ENCODE assay signal across 1 cellular context in the genomic region with DNA sequence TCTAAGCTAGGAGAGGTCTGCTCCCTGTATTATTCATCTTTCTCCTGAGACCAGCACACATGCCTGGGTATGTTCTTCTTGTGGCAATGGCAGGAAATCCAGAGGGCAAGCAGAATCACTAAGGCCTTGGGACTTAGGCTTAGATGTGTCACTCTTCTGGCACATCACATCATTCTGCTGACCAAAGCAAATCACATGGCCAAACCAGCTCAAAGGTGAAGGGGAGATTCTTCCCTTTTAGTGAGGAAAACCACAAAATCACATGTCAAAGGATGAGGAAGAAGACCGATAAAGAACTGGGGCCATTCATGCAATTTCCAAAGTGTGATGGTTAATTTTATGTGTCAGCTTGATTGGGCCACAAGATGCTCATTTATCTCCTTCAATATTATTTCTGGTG.
TF ChIP-seq lines count a peak whose summit lies in the region.

No MANE protein-coding gene starts in this region.

TF ChIP-seq in K562, 482 proteins besides CTCF, POLR2A, EP300 and RAD21 (continued from another document):
- TF ChIP-seq, protein P1, sequence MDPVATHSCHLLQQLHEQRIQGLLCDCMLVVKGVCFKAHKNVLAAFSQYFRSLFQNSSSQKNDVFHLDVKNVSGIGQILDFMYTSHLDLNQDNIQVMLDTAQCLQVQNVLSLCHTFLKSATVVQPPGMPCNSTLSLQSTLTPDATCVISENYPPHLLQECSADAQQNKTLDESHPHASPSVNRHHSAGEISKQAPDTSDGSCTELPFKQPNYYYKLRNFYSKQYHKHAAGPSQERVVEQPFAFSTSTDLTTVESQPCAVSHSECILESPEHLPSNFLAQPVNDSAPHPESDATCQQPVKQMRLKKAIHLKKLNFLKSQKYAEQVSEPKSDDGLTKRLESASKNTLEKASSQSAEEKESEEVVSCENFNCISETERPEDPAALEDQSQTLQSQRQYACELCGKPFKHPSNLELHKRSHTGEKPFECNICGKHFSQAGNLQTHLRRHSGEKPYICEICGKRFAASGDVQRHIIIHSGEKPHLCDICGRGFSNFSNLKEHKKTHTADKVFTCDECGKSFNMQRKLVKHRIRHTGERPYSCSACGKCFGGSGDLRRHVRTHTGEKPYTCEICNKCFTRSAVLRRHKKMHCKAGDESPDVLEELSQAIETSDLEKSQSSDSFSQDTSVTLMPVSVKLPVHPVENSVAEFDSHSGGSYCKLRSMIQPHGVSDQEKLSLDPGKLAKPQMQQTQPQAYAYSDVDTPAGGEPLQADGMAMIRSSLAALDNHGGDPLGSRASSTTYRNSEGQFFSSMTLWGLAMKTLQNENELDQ (CRISPR knock-in tag; IDR thresholded peaks at IDR 0.05; ENCODE audit: borderline replicate concordance), result no peak
- TF ChIP-seq IRF2 (CRISPR knock-in tag; IDR thresholded peaks at IDR 0.05), result no peak
